ENCODE assay signal across 9 cellular contexts in the genomic region with DNA sequence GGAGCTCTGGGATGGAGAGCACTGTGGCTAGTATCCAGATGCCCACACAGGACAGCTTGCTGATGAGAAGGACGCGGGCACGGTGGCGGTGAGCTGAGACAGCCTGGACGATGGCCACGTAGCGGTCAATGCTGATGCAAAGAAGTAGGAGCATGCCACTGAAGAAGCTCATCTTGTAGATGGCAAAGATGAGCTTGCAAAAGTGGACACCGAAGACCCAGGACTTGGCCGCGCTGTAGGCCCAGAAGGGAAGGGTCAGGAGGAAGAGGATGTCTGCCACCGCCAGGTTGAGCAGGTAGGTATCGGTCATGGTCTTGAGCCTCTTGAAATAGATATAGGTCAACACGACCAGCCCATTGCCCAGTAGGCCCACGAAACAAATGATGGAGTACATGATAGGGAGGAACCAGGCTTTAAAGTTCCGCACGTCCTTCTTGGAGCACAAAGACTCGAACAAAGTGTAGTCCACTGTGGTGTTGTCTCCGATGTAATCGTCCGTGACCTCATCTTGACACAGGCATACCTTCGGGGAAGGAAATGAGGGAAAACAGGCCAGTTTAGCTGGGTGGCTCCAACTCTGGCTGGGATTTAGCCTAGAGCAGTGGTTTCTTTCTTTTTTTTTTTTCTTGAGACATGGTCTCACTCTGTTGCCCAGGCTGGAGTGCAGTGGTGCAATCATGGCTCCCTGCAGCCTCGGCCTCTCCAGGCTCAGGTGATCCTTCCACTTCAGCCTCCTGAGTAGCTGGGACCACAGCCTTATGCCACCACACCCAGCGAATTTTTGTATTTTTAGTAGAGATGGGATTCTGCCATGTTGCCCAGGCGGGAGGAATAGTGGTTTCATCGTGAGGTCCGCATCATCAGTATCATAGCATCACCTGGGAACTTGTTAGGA. TPM values are rescaled to one million over a fixed set of nuclear protein-coding genes. Genes with fewer than 3 reads are reported as not detected.
A peak's percentile ranks its signal among the peaks of the same experiment; 100 is the strongest.
DNase-seq lines count a peak whose midpoint lies in the region; ATAC-seq and TF ChIP-seq lines count a peak whose summit lies in the region.
"Had no signal": no experiment of that assay in that cellular context is flagged by ENCODE, and none has a peak within 500 bp of the region (broad histone marks: within the 10 kb centered on the region; RNA-seq: fewer than 3 reads in every experiment).

No MANE protein-coding gene starts in this region.

- no peaks in the 10 kb centered on the region for H3K9me3 ChIP-seq in CD4-positive, alpha-beta T cell (ENCODE audit: control insufficient read depth, low read length)
- H3K9me3 ChIP-seq in GM23248 (ENCODE audit: low read depth) = no peaks in the 10 kb centered on the region

- CTCF ChIA-PET in CD4-positive, alpha-beta T cell (lab: Charles Lee) = interaction anchor here (0.6 to 5.3 kb wide), 11 partner anchors 13 to 132 kb away, joined by 3 to 28 read pairs (median 6); no protein-coding TSS in a partner anchor

- intact Hi-C loops in CD4-positive, alpha-beta T cell (cut with DNase I, micrococcal nuclease) = loop anchor here in 1 of 2 experiments (5.0 kb wide), 1 partner anchor 172 kb away; no protein-coding TSS in a partner anchor

- H3K27me3 Mint-ChIP-seq in CD4-positive, alpha-beta T cell = no peaks in the 10 kb centered on the region
- H3K27me3 Mint-ChIP-seq in central memory CD8-positive, alpha-beta T cell = no peaks in the 10 kb centered on the region
- peaks cover 36% of the 10 kb centered on the region for H3K27me3 Mint-ChIP-seq in progenitor cell of endocrine pancreas

- no peaks in the 10 kb centered on the region for H4K20me1 ChIP-seq in GM23248 (ENCODE audit: insufficient read depth)

- no peak for ATAC-seq in CD4-positive, alpha-beta T cell (ENCODE audit: poor library complexity)
- no peak for ATAC-seq in central memory CD8-positive, alpha-beta T cell (replicated peaks; ENCODE audit: extremely low read depth, poor library complexity, severe bottlenecking)

- H3K27me3 ChIP-seq in CD4-positive, alpha-beta T cell (ENCODE audit: control insufficient read depth, insufficient read depth, low read length) = no peaks in the 10 kb centered on the region
- no peaks in the 10 kb centered on the region for H3K27me3 ChIP-seq in GM23248 (replicated peaks; ENCODE audit: insufficient read depth)

- H3K36me3 ChIP-seq in GM23248 (ENCODE audit: low read depth) = no peaks in the 10 kb centered on the region

- H2AFZ ChIP-seq in GM23248 = no peak overlapping the region

- 95 to 96% methylated on average over 26 of the region's 26 CpGs for WGBS in GM23248 (ENCODE audit: low coverage in 1 of 2, low lambda C conversion rate in 2 of 2, missing lambda C conversion rate in 2 of 2), 2 experiments

- H3F3A ChIP-seq in GM23248 (ENCODE audit: insufficient read depth) = peaks cover 35% of the 10 kb centered on the region

- peak overlapping the region; percentile 92 for H3K27ac Mint-ChIP-seq in CD4-positive, alpha-beta T cell
- peak overlapping the region; percentile 86 for H3K27ac Mint-ChIP-seq in central memory CD8-positive, alpha-beta T cell (ENCODE audit: low read depth)
- H3K27ac Mint-ChIP-seq in progenitor cell of endocrine pancreas = no peak overlapping the region

- in situ Hi-C loops in GM23248 (cut with MboI) = no loop called here

- H3K36me3 Mint-ChIP-seq in CD4-positive, alpha-beta T cell (ENCODE audit: low read depth) = peaks cover 99% of the 10 kb centered on the region
- peaks cover 56% of the 10 kb centered on the region for H3K36me3 Mint-ChIP-seq in central memory CD8-positive, alpha-beta T cell (ENCODE audit: insufficient read depth)
- H3K36me3 Mint-ChIP-seq in progenitor cell of endocrine pancreas (ENCODE audit: insufficient read depth) = no peaks in the 10 kb centered on the region

- no peaks in the 10 kb centered on the region for H3K9me3 Mint-ChIP-seq in CD4-positive, alpha-beta T cell
- H3K9me3 Mint-ChIP-seq in central memory CD8-positive, alpha-beta T cell = no peaks in the 10 kb centered on the region
- no peaks in the 10 kb centered on the region for H3K9me3 Mint-ChIP-seq in progenitor cell of endocrine pancreas (ENCODE audit: low read depth)

- peaks cover 55% of the 10 kb centered on the region for H3K4me1 ChIP-seq in GM23248 (ENCODE audit: insufficient read depth)

- TF ChIP-seq CTCF in CD4-positive, alpha-beta T cell (IDR thresholded peaks at IDR 0.05) = no peak
- TF ChIP-seq CTCF in progenitor cell of endocrine pancreas (IDR thresholded peaks at IDR 0.05; ENCODE audit: unreplicated experiment) = no peak

- H3K9ac ChIP-seq in GM23248 = 0 out of 2 replicates have a peak overlapping the region, but pooled peaks have one; percentile 66

- peaks cover 17% of the 10 kb centered on the region; the same call in 1 of the 2 replicates for H3K79me2 ChIP-seq in GM23248 (ENCODE audit: insufficient read depth)

- peak overlapping the region; percentile 100 for H3K27ac ChIP-seq in CD4-positive, alpha-beta T cell (ENCODE audit: low read depth, low read length)
- H3K27ac ChIP-seq in GM23248 = no peak overlapping the region

- no peak overlapping the region for H3K4me3 ChIP-seq in GM23248

- H3K4me2 ChIP-seq in GM23248 (ENCODE audit: unreplicated experiment) = no peak overlapping the region

- POLR2A ChIA-PET in CD4-positive, alpha-beta T cell (lab: Charles Lee) = interaction anchor here (0.6 to 33.8 kb wide), 16 partner anchors 5 to 524 kb away, joined by 3 to 1290 read pairs (median 7); a partner anchor contains a TSS

- peak overlapping the region; percentile 78 for H3K4me3 Mint-ChIP-seq in CD4-positive, alpha-beta T cell
- peak overlapping the region; percentile 71 for H3K4me3 Mint-ChIP-seq in central memory CD8-positive, alpha-beta T cell
- no peak overlapping the region for H3K4me3 Mint-ChIP-seq in progenitor cell of endocrine pancreas (ENCODE audit: low read depth)

- peaks cover 97% of the 10 kb centered on the region for H3K4me1 Mint-ChIP-seq in CD4-positive, alpha-beta T cell (ENCODE audit: low read depth)
- H3K4me1 Mint-ChIP-seq in central memory CD8-positive, alpha-beta T cell = peaks cover 55% of the 10 kb centered on the region
- peaks cover 18% of the 10 kb centered on the region for H3K4me1 Mint-ChIP-seq in progenitor cell of endocrine pancreas (ENCODE audit: low read depth)

- no peaks in the 10 kb centered on the region for H3K9me2 ChIP-seq in GM23248 (ENCODE audit: insufficient read depth)

- peak in 1 of 10 experiments; percentile 47 for DNase-seq in CD4-positive, alpha-beta T cell
- no peak for DNase-seq in GM23248
- no peak for DNase-seq in central memory CD8-positive, alpha-beta T cell (ENCODE audit: low spot score in 2 of 2)
- DNase-seq in progenitor cell of endocrine pancreas (ENCODE audit: low spot score, unreplicated experiment) = peak; percentile 5
- no peak for DNase-seq in stimulated activated naive CD4-positive, alpha-beta T cell treated with Interleukin-2 at 50 U/mL for 16 hours (lab: John Stamatoyannopoulos, UW)
- no peak for DNase-seq in DMS 273 treated with DMSO at 0.1 percent for 48 hours (lab: John Stamatoyannopoulos, UW)
- DNase-seq in anterior cingulate cortex (lab: John Stamatoyannopoulos, UW) = no peak
- DNase-seq in medulla oblongata (ENCODE audit: extremely low spot score) = no peak
- DNase-seq: NCI-H187 treated with DMSO at 0.1 percent for 48 hours had no signal

RNA-seq across cellular contexts. Expression of a gene that starts 9.7 kb away (rescaled TPM):
- total RNA-seq in CD4-positive, alpha-beta T cell = 100 to 1,000 TPM; 170 to 180 TPM
- not detected in 2 replicates for total RNA-seq in GM23248 (2014; rRNA removed; shearing (Covaris generic))
- 0.68 and 1.2 TPM in 2 replicates for polyA plus RNA-seq in GM23248 (2016; fragmentation: Nextera tagmentation; extraction: Ambion mirVana)
- total RNA-seq in progenitor cell of endocrine pancreas = not detected in 2 replicates

RNA-seq across cellular contexts. Expression of a gene that starts 54.1 kb away (rescaled TPM):
- 1 to 10 TPM; 3.0 to 4.2 TPM for total RNA-seq in CD4-positive, alpha-beta T cell
- not detected in 2 replicates for total RNA-seq in GM23248 (2014; rRNA removed; shearing (Covaris generic))
- polyA plus RNA-seq in GM23248 (2016; fragmentation: Nextera tagmentation; extraction: Ambion mirVana) = 0.20 and 0.44 TPM in 2 replicates
- total RNA-seq in progenitor cell of endocrine pancreas = not detected in 2 replicates

Comparison
In these comparisons a context has a peak if more than half of its experiments do, and no peak if none do; other contexts are left out.
1. RNA of a gene that starts 9.7 kb away (total RNA-seq): 170 to 180 TPM in CD4-positive, alpha-beta T cell; not detected in progenitor cell of endocrine pancreas and not detected in GM23248; every median in the first group is over 100 times any median in the second.